In the genomic region with DNA sequence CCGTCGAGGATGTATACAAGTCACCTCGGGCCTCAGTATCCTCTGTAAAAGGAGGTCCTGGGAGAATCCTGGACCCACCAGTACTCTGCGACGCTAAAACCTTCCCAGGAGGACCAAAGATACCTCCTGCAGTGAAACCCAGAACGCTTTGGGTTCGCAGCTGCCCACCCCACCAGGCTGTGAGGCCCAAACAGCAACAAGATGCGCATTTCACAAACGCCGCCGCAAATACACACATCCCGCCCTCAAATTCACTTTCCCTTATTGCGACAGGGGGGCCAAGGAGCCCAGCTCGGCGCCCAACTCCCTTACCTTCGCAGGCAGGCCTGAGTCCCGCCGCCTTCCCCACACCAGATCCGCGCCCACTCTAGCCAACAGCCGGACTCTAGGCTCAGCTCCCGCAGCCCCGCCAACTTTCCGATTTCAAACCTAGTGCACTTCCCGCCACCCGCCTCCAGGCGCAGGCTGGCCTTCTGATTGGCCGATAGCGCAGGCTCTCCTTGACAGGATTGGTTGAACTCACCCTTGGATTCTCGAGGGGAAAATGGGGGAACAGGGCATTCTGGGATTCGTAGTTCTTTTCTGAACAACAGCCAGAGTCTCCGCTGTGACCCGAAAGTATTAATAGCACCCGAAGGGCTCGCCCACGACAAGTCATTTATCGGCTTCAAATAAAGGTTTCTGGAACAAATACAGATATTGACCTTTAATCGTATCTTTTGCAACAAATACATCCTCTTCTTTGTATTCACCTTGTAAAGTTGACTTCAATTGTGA, we compare ENCODE assay signal across 8 cellular contexts. TPM values are rescaled to one million over a fixed set of nuclear protein-coding genes. Genes with fewer than 3 reads are reported as not detected.
DNase-seq lines count a peak whose midpoint lies in the region; ATAC-seq, FAIRE-seq and TF ChIP-seq lines count a peak whose summit lies in the region.

TSS of gene SPC25 (minus strand) at position 425 of the 777 bp plus-strand sequence. CDS start 911 bp downstream, outside the sequence.

- no peak for TF ChIP-seq CTCF in kidney (IDR thresholded peaks at IDR 0.05; ENCODE audit: borderline replicate concordance, extremely low read depth, insufficient read depth)

- FAIRE-seq in kidney (lab: Jason Lieb, UNC) = peak; percentile 80

- ATAC-seq in GM19043 (IDR thresholded peaks at IDR 0.05; ENCODE audit: low read depth, unreplicated experiment) = peak; percentile 100
- peak; percentile 100 for ATAC-seq in HG03354 (IDR thresholded peaks at IDR 0.05; ENCODE audit: poor library complexity, severe bottlenecking, unreplicated experiment)
- peak; percentile 97 to 99 for ATAC-seq in activated CD4-positive, CD25-positive, alpha-beta regulatory T cell treated with anti-CD3 and anti-CD28 coated beads, Interleukin-2, amount 50 U/mL, for 24 hours

- no peaks in the 10 kb centered on the region for H3K9me3 ChIP-seq in kidney (ENCODE audit: control insufficient read depth in 1 of 2, low read length in 2 of 2)

- no peak within 1 kb of the TSS for H3K27ac ChIP-seq in kidney (ENCODE audit: low read depth in 2 of 2, low read length in 2 of 2)

- H3K9ac ChIP-seq in kidney (ENCODE audit: low read length in 2 of 2) = no peak within 1 kb of the TSS

- H3K4me3 ChIP-seq in kidney (ENCODE audit: low read length in 2 of 2) = peak within 1 kb of the TSS; percentile 42 to 63

- peaks cover 0 to 3% of the 10 kb centered on the region in 2 donors for H3K4me1 ChIP-seq in kidney (ENCODE audit: control insufficient read depth in 1 of 2, insufficient read depth in 1 of 2, low read depth in 1 of 2, low read length in 2 of 2)

- DNase-seq in AML-193 (lab: John Stamatoyannopoulos, UW) (peak; percentile 94 to 96), NCI-H460 (ENCODE audit: extremely low read depth, low read depth) (peak; percentile 94), cerebellum (ENCODE audit: low spot score) (peak; percentile 90), kidney (peak; percentile 94)
- DNase-seq in stimulated activated CD4-positive, alpha-beta T cell treated with anti-CD3 and anti-CD28 coated beads, Interleukin-15, amount 100 ng/mL, for 24 hours = peak; percentile 93

- intact Hi-C loops in kidney (cut with DNase I) = no loop called here

- no peaks in the 10 kb centered on the region for H3K36me3 ChIP-seq in kidney (ENCODE audit: control insufficient read depth in 1 of 2, insufficient read depth in 2 of 2, low read length in 2 of 2)

RNA-seq across cellular contexts. Expression of gene SPC25, which starts in this region (rescaled TPM):
- total RNA-seq in NCI-H460 (2014; rRNA removed; shearing (Covaris generic)) = 10.8 and 12.7 TPM in 2 replicates
- 9.2 and 18.9 TPM in 2 replicates for polyA plus RNA-seq in NCI-H460 (2014; cell fraction: nucleus; rRNA removed)
- total RNA-seq in cerebellum (10.2 TPM), kidney (0.79 TPM)
- not detected for polyA plus RNA-seq in kidney (ENCODE audit: insufficient read depth, low read depth, low replicate concordance)

Comparison
In these comparisons a context has a peak if more than half of its experiments do, and no peak if none do; other contexts are left out.
1. Peak in DNase-seq and H3K4me3 ChIP-seq in kidney; RNA of the gene not detected or under 1 TPM.